9 cellular contexts compared by ENCODE assay signal in genomic region chr18:48711651-48712486, GRCh38.
A peak's percentile ranks its signal among the peaks of the same experiment; 100 is the strongest.
DNase-seq lines count a peak whose midpoint lies in the region; ATAC-seq, FAIRE-seq and TF ChIP-seq lines count a peak whose summit lies in the region.
"Had no signal": no experiment of that assay in that cellular context is flagged by ENCODE, and none has a peak within 500 bp of the region (broad histone marks: within the 10 kb centered on the region; RNA-seq: fewer than 3 reads in every experiment).

No MANE protein-coding gene starts in this region.

- no peaks in the 10 kb centered on the region for H3K9me3 ChIP-seq in DND-41 (ENCODE audit: insufficient read depth, low read length, severe bottlenecking)
- H3K9me3 ChIP-seq in pancreas = no peaks in the 10 kb centered on the region

- H3K4me1 ChIP-seq in DND-41 (ENCODE audit: insufficient read depth, low read length) (no peaks in the 10 kb centered on the region), pancreas (no peaks in the 10 kb centered on the region)

- TF ChIP-seq CTCF in DND-41 (IDR thresholded peaks at IDR 0.05; ENCODE audit: borderline replicate concordance, extremely low read depth, low read length, poor library complexity, severe bottlenecking) = peak; percentile 45
- peak; percentile 72 for TF ChIP-seq CTCF in fibroblast of pulmonary artery (IDR thresholded peaks at IDR 0.05; ENCODE audit: low read length, missing control alignments)
- TF ChIP-seq CTCF in pancreas (IDR thresholded peaks at IDR 0.05) = no peak

- no peak overlapping the region for H2AFZ ChIP-seq in DND-41 (ENCODE audit: low read depth, low read length)

- ATAC-seq in DND-41 (ENCODE audit: insufficient read depth, low read depth) (no peak), pancreas (peak in 3 of 4 donors; percentile 31 to 43 (median 31)), GM18907 (IDR thresholded peaks at IDR 0.05; ENCODE audit: unreplicated experiment) (no peak), GM19397 (IDR thresholded peaks at IDR 0.05; ENCODE audit: unreplicated experiment) (no peak)

- H3K4me2 ChIP-seq in DND-41 (ENCODE audit: insufficient read depth, low read length) = no peak overlapping the region

- no peak for DNase-seq in DND-41
- DNase-seq in HCEC 1CT = peak; percentile 28
- DNase-seq in SW480 (ENCODE audit: low spot score) = peak; percentile 30
- peak; percentile 70 for DNase-seq in fibroblast of pulmonary artery (ENCODE audit: low read depth)
- no peak for DNase-seq in pancreas
- no peak for DNase-seq in ureter (ENCODE audit: low spot score)

- H3K27me3 ChIP-seq in DND-41 (ENCODE audit: insufficient read depth, low read length, poor library complexity) (no peaks in the 10 kb centered on the region), pancreas (no peaks in the 10 kb centered on the region)
- H3K27me3 ChIP-seq: SJSA1 had no signal

- no peak for FAIRE-seq in pancreas (lab: Jason Lieb, UNC)

- no peaks in the 10 kb centered on the region for H3K36me3 ChIP-seq in DND-41 (ENCODE audit: insufficient read depth, low read length)
- no peaks in the 10 kb centered on the region for H3K36me3 ChIP-seq in pancreas

- intact Hi-C loops in pancreas (cut with DNase I) = no loop called here

- no peak overlapping the region for H3K4me3 ChIP-seq in DND-41 (ENCODE audit: low read depth in 1 of 2, low read length in 2 of 2)
- no peak overlapping the region for H3K4me3 ChIP-seq in fibroblast of pulmonary artery (replicated peaks; ENCODE audit: low read depth, low read length)
- no peak overlapping the region for H3K4me3 ChIP-seq in pancreas
- H3K4me3 ChIP-seq: SJSA1 had no signal

- WGBS in pancreas, 2 donors = 82 to 85% methylated on average over 15 of the region's 15 CpGs

- no peak overlapping the region for H3K27ac ChIP-seq in DND-41 (ENCODE audit: low read length)
- H3K27ac ChIP-seq in pancreas = no peak overlapping the region
- H3K27ac ChIP-seq: SJSA1 had no signal

- H4K20me1 ChIP-seq in DND-41 (ENCODE audit: insufficient read depth, low read length) = no peaks in the 10 kb centered on the region; the same call in 1 of the 2 replicates

- no peak overlapping the region for H3K9ac ChIP-seq in DND-41 (ENCODE audit: low read depth, low read length)

- H3K79me2 ChIP-seq in DND-41 (ENCODE audit: insufficient read depth, low read length) = no peaks in the 10 kb centered on the region

Comparison
In these comparisons a context has a peak if more than half of its experiments do, and no peak if none do; other contexts are left out.
1. ATAC-seq: peak in pancreas (3 of 4); none in DND-41 (single experiment), GM18907 (single experiment) and GM19397 (single experiment).
2. DNase-seq: peak in HCEC 1CT (single experiment), SW480 (single experiment) and fibroblast of pulmonary artery (single experiment); none in DND-41 (single experiment), pancreas (0 of 6) and ureter (single experiment).
3. CTCF ChIP-seq: peak in DND-41 (single experiment) and fibroblast of pulmonary artery (single experiment); none in pancreas (0 of 4).